Comparison of ENCODE assay signal across 31 cellular contexts in the genomic region with DNA sequence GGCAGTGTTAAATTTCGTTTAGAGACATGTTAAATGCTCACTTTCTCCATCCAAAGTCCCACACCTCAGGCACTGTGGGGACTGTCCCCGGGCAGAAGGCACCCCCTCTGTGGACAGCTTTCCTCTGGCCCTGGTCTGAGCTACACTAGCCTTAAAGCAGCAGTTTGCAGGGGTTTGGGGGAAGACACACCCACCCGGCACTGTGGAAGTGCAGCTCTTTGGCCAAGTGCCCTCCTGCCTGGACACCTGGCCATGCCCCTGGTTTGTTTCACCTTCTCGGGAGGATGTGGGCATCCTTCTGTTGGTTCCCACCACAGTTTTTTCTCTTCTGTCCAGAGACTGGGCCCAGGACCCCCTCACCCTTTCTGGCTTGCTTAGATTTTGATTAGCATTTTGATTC.
"Had no signal": no experiment of that assay in that cellular context is flagged by ENCODE, and none has a peak within 500 bp of the region (broad histone marks: within the 10 kb centered on the region; RNA-seq: fewer than 3 reads in every experiment).

No MANE protein-coding gene starts in this region.

- H3K9me3 ChIP-seq: adrenal gland, body of pancreas had no signal

- H3K36me3 ChIP-seq: adrenal gland, brain microvascular endothelial cell, breast epithelium had no signal

- ATAC-seq: activated CD8-positive, alpha-beta T cell treated with anti-CD3 and anti-CD28 coated beads for 36 hours; activated naive CD4-positive, alpha-beta T cell treated with anti-CD3 and anti-CD28 coated beads, Interleukin-2, amount 50 U/mL, for 72 hours; activated T-cell treated with anti-CD3 and anti-CD28 coated beads, Interleukin-2, amount 50 U/mL, for 4 hours; activated T-cell treated with anti-CD3 and anti-CD28 coated beads, Interleukin-2, amount 50 U/mL, for 72 hours; activated T-helper 17 cell treated with anti-CD3 and anti-CD28 coated beads, Interleukin-2, amount 50 U/mL, for 72 hours; body of pancreas had no signal

- H3K27ac ChIP-seq: adrenal gland, body of pancreas, brain microvascular endothelial cell, breast epithelium, VCaP had no signal

- DNase-seq: activated B cell treated with CpG ODN at 0.5 μM for 24 hours; activated CD4-positive, alpha-beta memory T cell treated with anti-CD3 and anti-CD28 coated beads for 36 hours; activated CD4-positive, alpha-beta T cell treated with anti-CD3 and anti-CD28 coated beads for 4 hours; activated CD4-positive, alpha-beta T cell treated with anti-CD3 and anti-CD28 coated beads, Interleukin-2, amount 10 ng/mL, durations not matched to agents 24 days and 14 days; activated CD4-positive, alpha-beta T cell treated with anti-CD3 and anti-CD28 coated beads, Interleukin-2, amount 50 U/mL, for 1 hour; activated CD4-positive, alpha-beta T cell treated with anti-CD3 and anti-CD28 coated beads, Interleukin-2, amount 50 U/mL, for 4 hours; activated CD4-positive, CD25-positive, alpha-beta regulatory T cell treated with anti-CD3 and anti-CD28 coated beads, Interleukin-2, amount 50 U/mL, for 72 hours; activated CD8-positive, alpha-beta memory T cell treated with anti-CD3 and anti-CD28 coated beads, Interleukin-2, amount 50 U/mL, for 4 hours; activated CD8-positive, alpha-beta T cell treated with anti-CD3 and anti-CD28 coated beads for 36 hours; activated effector memory CD4-positive, alpha-beta T cell treated with anti-CD3 and anti-CD28 coated beads, Interleukin-2, amount 50 U/mL, for 16 hours; activated gamma-delta T cell treated with Interleukin-2 at 50 U/mL for 16 hours; activated naive CD4-positive, alpha-beta T cell; activated naive CD4-positive, alpha-beta T cell treated with anti-CD3 and anti-CD28 coated beads for 36 hours; activated naive CD4-positive, alpha-beta T cell treated with anti-CD3 and anti-CD28 coated beads, Interleukin-2, amount 50 U/mL, for 16 hours; activated naive CD8-positive, alpha-beta T cell treated with anti-CD3 and anti-CD28 coated beads for 36 hours; activated T-cell treated with anti-CD3 and anti-CD28 coated beads for 4 hours; activated T-cell treated with anti-CD3 and anti-CD28 coated beads, Interleukin-2, amount 50 U/mL, for 1 hour; activated T-cell treated with anti-CD3 and anti-CD28 coated beads, Interleukin-2, amount 50 U/mL, for 4 hours; activated T-cell treated with anti-CD3 and anti-CD28 coated beads, Interleukin-2, amount 50 U/mL, for 72 hours; adrenal gland; amniotic stem cell; body of pancreas; brain microvascular endothelial cell; central memory CD4-positive, alpha-beta T cell; T-helper 1 cell; T-helper 2 cell; T-helper 9 cell had no signal

- H3K4me1 ChIP-seq: adrenal gland, breast epithelium had no signal

- H3K4me3 ChIP-seq: adrenal gland, body of pancreas, breast epithelium had no signal
